Comparison of ENCODE assay signal across 17 cellular contexts in genomic region chr7:86720306-86720705, GRCh38.
"Had no signal": no experiment of that assay in that cellular context is flagged by ENCODE, and none has a peak within 500 bp of the region (broad histone marks: within the 10 kb centered on the region; RNA-seq: fewer than 3 reads in every experiment).

No MANE protein-coding gene starts in this region.

- H3K27ac Mint-ChIP-seq: dendritic cell treated with granulocyte-macrophage colony-stimulating factor and Interleukin-4, amounts not matched to agents 40 ng/mL and 50 ng/mL, for 4 days; naive thymus-derived CD4-positive, alpha-beta T cell; nephron progenitor cell; stimulated activated effector memory CD8-positive, alpha-beta T cell treated with anti-CD3 and anti-CD28 coated beads, Interleukin-12 subunit alpha, Interleukin-12 subunit beta, amount 100 ng/mL, for 72 hours; stimulated activated naive CD8-positive, alpha-beta T cell treated with anti-CD3 and anti-CD28 coated beads, Interleukin-15, Interleukin-2, amounts not matched to agents 100 ng/mL and 50 ng/mL, for 24 hours had no signal

- H3K9me3 ChIP-seq: neutrophil, psoas muscle, right lobe of liver, testis, tibial nerve, upper lobe of right lung, vagina had no signal

- H3K27ac ChIP-seq: foreskin keratinocyte, neutrophil, psoas muscle, right lobe of liver, testis, tibial nerve, upper lobe of right lung, vagina had no signal

- H3K4me3 Mint-ChIP-seq: dendritic cell treated with granulocyte-macrophage colony-stimulating factor and Interleukin-4, amounts not matched to agents 40 ng/mL and 50 ng/mL, for 4 days; naive thymus-derived CD4-positive, alpha-beta T cell; nephron progenitor cell; stimulated activated effector memory CD8-positive, alpha-beta T cell treated with anti-CD3 and anti-CD28 coated beads, Interleukin-12 subunit alpha, Interleukin-12 subunit beta, amount 100 ng/mL, for 72 hours; stimulated activated naive CD8-positive, alpha-beta T cell treated with anti-CD3 and anti-CD28 coated beads, Interleukin-15, Interleukin-2, amounts not matched to agents 100 ng/mL and 50 ng/mL, for 24 hours had no signal

- H3K27me3 ChIP-seq: foreskin keratinocyte, neutrophil, right lobe of liver, testis, tibial nerve, upper lobe of right lung, vagina had no signal

- ATAC-seq: foreskin keratinocyte; naive thymus-derived CD4-positive, alpha-beta T cell; psoas muscle; right lobe of liver; stimulated activated effector memory CD8-positive, alpha-beta T cell treated with anti-CD3 and anti-CD28 coated beads, Interleukin-12 subunit alpha, Interleukin-12 subunit beta, amount 100 ng/mL, for 72 hours; upper lobe of right lung had no signal

- H3K4me1 Mint-ChIP-seq: nephron progenitor cell; stimulated activated effector memory CD8-positive, alpha-beta T cell treated with anti-CD3 and anti-CD28 coated beads, Interleukin-12 subunit alpha, Interleukin-12 subunit beta, amount 100 ng/mL, for 72 hours had no signal

- H3K36me3 Mint-ChIP-seq: stimulated activated effector memory CD8-positive, alpha-beta T cell treated with anti-CD3 and anti-CD28 coated beads, Interleukin-12 subunit alpha, Interleukin-12 subunit beta, amount 100 ng/mL, for 72 hours had no signal

- H3K36me3 ChIP-seq: neutrophil, right lobe of liver, tibial nerve, upper lobe of right lung, vagina had no signal

- H3K9me3 Mint-ChIP-seq: nephron progenitor cell had no signal

- H3K4me1 ChIP-seq: foreskin keratinocyte, psoas muscle, right lobe of liver, testis, tibial nerve, upper lobe of right lung, vagina had no signal

- H3K4me3 ChIP-seq: psoas muscle, right lobe of liver, testis, tibial nerve, upper lobe of right lung, vagina had no signal

- DNase-seq: foreskin keratinocyte; mesendoderm; naive thymus-derived CD4-positive, alpha-beta T cell; nephron progenitor cell; psoas muscle; retina; right lobe of liver; stimulated activated CD4-positive, alpha-beta T cell treated with anti-CD3 and anti-CD28 coated beads, Interleukin-4, amount 100 ng/mL, for 1 hour; stimulated activated CD8-positive, alpha-beta memory T cell treated with anti-CD3 and anti-CD28 coated beads, Interleukin-4, amount 100 ng/mL, for 48 hours; testis; upper lobe of right lung had no signal

- H3K27me3 Mint-ChIP-seq: dendritic cell treated with granulocyte-macrophage colony-stimulating factor and Interleukin-4, amounts not matched to agents 40 ng/mL and 50 ng/mL, for 4 days; naive thymus-derived CD4-positive, alpha-beta T cell; stimulated activated naive CD8-positive, alpha-beta T cell treated with anti-CD3 and anti-CD28 coated beads, Interleukin-15, Interleukin-2, amounts not matched to agents 100 ng/mL and 50 ng/mL, for 24 hours had no signal
